8 cellular contexts compared by ENCODE assay signal in genomic region chr11:102110761-102111010, GRCh38. TPM values are rescaled to one million over a fixed set of nuclear protein-coding genes. Genes with fewer than 3 reads are reported as not detected.
DNase-seq lines count a peak whose midpoint lies in the region; ATAC-seq and TF ChIP-seq lines count a peak whose summit lies in the region.
"Had no signal": no experiment of that assay in that cellular context is flagged by ENCODE, and none has a peak within 500 bp of the region (broad histone marks: within the 10 kb centered on the region; RNA-seq: fewer than 3 reads in every experiment).

No MANE protein-coding gene starts in this region.

- H3K4me3 ChIP-seq in duodenal mucosa (ENCODE audit: low read depth in 1 of 2, low read length in 2 of 2) (peak overlapping the region; percentile 80 to 85), neural cell (ENCODE audit: low read length) (peak overlapping the region; percentile 80)

- no peak for TF ChIP-seq RAD21 in neural cell (conservative IDR thresholded peaks at IDR 0.05)

- no peaks in the 10 kb centered on the region for H4K20me1 ChIP-seq in neural cell (ENCODE audit: insufficient read depth)

- peaks cover 5 to 8% of the 10 kb centered on the region in 2 donors for H3K4me1 ChIP-seq in duodenal mucosa (ENCODE audit: control insufficient read depth in 1 of 2, insufficient read depth in 2 of 2, low read length in 2 of 2)

- no peak for TF ChIP-seq EP300 in neural cell (conservative IDR thresholded peaks at IDR 0.05; ENCODE audit: poor library complexity, severe bottlenecking)

- peak overlapping the region in 3 of 10 donors; percentile 54 to 92 (median 68) for H3K4me3 Mint-ChIP-seq in naive thymus-derived CD8-positive, alpha-beta T cell

- POLR2A ChIA-PET in naive thymus-derived CD8-positive, alpha-beta T cell (lab: Charles Lee), result no interaction called here

- H3K9me3 ChIP-seq in duodenal mucosa (ENCODE audit: control insufficient read depth in 1 of 2, low read length in 2 of 2) (no peaks in the 10 kb centered on the region), neural cell (ENCODE audit: low read length) (no peaks in the 10 kb centered on the region)

- peaks cover 0 to 3% (median 0%) of the 10 kb centered on the region in 3 donors for H3K36me3 Mint-ChIP-seq in naive thymus-derived CD8-positive, alpha-beta T cell

- H3K79me2 ChIP-seq in neural cell (replicated peaks; ENCODE audit: insufficient read depth, low read length), result peaks cover 22% of the 10 kb centered on the region

- ATAC-seq in GM19452 (IDR thresholded peaks at IDR 0.05; ENCODE audit: unreplicated experiment) (peak; percentile 8), HG03439 (IDR thresholded peaks at IDR 0.05; ENCODE audit: unreplicated experiment) (peak; percentile 11)
- no peak for ATAC-seq in naive thymus-derived CD8-positive, alpha-beta T cell

- no peak overlapping the region for H3K27ac Mint-ChIP-seq in naive thymus-derived CD8-positive, alpha-beta T cell

- no peaks in the 10 kb centered on the region for H3K27me3 ChIP-seq in duodenal mucosa (ENCODE audit: control insufficient read depth in 1 of 2, insufficient read depth in 2 of 2, low read length in 2 of 2)
- H3K27me3 ChIP-seq in neural cell (ENCODE audit: insufficient read depth, low read depth, low read length), result peaks cover 37% of the 10 kb centered on the region

- H3K36me3 ChIP-seq in duodenal mucosa (ENCODE audit: control insufficient read depth in 1 of 2, insufficient read depth in 2 of 2, low read length in 2 of 2) (no peaks in the 10 kb centered on the region), neural cell (ENCODE audit: insufficient read depth, low read length) (no peaks in the 10 kb centered on the region)

- peak overlapping the region; percentile 30 for H3K4me2 ChIP-seq in neural cell (ENCODE audit: low read length)

- H2AFZ ChIP-seq in neural cell (ENCODE audit: low read depth, low read length), result no peak overlapping the region

- no peaks in the 10 kb centered on the region for H3K9me2 ChIP-seq in neural cell (ENCODE audit: insufficient read depth, low read length)

- H3K4me1 Mint-ChIP-seq in naive thymus-derived CD8-positive, alpha-beta T cell, result peaks cover 9 to 21% (median 17%) of the 10 kb centered on the region in 4 donors

- TF ChIP-seq CTCF in neural cell (IDR thresholded peaks at IDR 0.05; ENCODE audit: poor library complexity, severe bottlenecking), result no peak

- peaks cover 0 to 2% (median 0%) of the 10 kb centered on the region in 9 donors for H3K9me3 Mint-ChIP-seq in naive thymus-derived CD8-positive, alpha-beta T cell

- H3K9ac ChIP-seq in duodenal mucosa (ENCODE audit: low read depth in 1 of 2, low read length in 2 of 2) (peak overlapping the region; percentile 58 to 90), neural cell (ENCODE audit: low read length) (peak overlapping the region; percentile 16)

- no peaks in the 10 kb centered on the region for H3F3A ChIP-seq in neural cell (ENCODE audit: insufficient read depth, low read length, poor library complexity, severe bottlenecking)

- DNase-seq in A172 (ENCODE audit: low spot score), result no peak
- DNase-seq in NCI-H2081 (lab: John Stamatoyannopoulos, UW), result no peak
- no peak for DNase-seq in naive thymus-derived CD8-positive, alpha-beta T cell

- H3K27ac ChIP-seq in duodenal mucosa (ENCODE audit: low read depth, low read length) (peak overlapping the region; percentile 93), neural cell (ENCODE audit: low read length) (no peak overlapping the region)

- H3K27me3 Mint-ChIP-seq in naive thymus-derived CD8-positive, alpha-beta T cell, result peaks cover 24 to 60% (median 46%) of the 10 kb centered on the region in 5 donors

TF ChIP-seq in neural cell, 6 proteins besides CTCF, POLR2A, EP300 and RAD21:
- no peak for TF ChIP-seq EZH2 (IDR thresholded peaks at IDR 0.05; ENCODE audit: borderline replicate concordance, insufficient read depth, low read length, poor library complexity, severe bottlenecking)
- TF ChIP-seq MXI1 (conservative IDR thresholded peaks at IDR 0.05; ENCODE audit: poor library complexity, severe bottlenecking), result no peak
- TF ChIP-seq, protein P1, sequence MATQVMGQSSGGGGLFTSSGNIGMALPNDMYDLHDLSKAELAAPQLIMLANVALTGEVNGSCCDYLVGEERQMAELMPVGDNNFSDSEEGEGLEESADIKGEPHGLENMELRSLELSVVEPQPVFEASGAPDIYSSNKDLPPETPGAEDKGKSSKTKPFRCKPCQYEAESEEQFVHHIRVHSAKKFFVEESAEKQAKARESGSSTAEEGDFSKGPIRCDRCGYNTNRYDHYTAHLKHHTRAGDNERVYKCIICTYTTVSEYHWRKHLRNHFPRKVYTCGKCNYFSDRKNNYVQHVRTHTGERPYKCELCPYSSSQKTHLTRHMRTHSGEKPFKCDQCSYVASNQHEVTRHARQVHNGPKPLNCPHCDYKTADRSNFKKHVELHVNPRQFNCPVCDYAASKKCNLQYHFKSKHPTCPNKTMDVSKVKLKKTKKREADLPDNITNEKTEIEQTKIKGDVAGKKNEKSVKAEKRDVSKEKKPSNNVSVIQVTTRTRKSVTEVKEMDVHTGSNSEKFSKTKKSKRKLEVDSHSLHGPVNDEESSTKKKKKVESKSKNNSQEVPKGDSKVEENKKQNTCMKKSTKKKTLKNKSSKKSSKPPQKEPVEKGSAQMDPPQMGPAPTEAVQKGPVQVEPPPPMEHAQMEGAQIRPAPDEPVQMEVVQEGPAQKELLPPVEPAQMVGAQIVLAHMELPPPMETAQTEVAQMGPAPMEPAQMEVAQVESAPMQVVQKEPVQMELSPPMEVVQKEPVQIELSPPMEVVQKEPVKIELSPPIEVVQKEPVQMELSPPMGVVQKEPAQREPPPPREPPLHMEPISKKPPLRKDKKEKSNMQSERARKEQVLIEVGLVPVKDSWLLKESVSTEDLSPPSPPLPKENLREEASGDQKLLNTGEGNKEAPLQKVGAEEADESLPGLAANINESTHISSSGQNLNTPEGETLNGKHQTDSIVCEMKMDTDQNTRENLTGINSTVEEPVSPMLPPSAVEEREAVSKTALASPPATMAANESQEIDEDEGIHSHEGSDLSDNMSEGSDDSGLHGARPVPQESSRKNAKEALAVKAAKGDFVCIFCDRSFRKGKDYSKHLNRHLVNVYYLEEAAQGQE (IDR thresholded peaks at IDR 0.05; ENCODE audit: borderline replicate concordance), result no peak
- TF ChIP-seq TAF1 (IDR thresholded peaks at IDR 0.05; ENCODE audit: low read depth), result no peak
- no peak for TF ChIP-seq POLR2AphosphoS5 (IDR thresholded peaks at IDR 0.05)
- no peak for TF ChIP-seq SMC3 (conservative IDR thresholded peaks at IDR 0.05; ENCODE audit: poor library complexity)

RNA-seq across cellular contexts. Expression of gene YAP1, which starts 0.4 kb away (rescaled TPM):
- polyA plus RNA-seq in neural cell, result 0.46 and 0.98 TPM in 2 replicates
- polyA minus RNA-seq in neural cell, result 2.7 and 3.2 TPM in 2 replicates
- total RNA-seq in A172 (2014; rRNA removed; shearing (Covaris generic)), result 33.2 and 44.5 TPM in 2 replicates
- total RNA-seq in naive thymus-derived CD8-positive, alpha-beta T cell, result not detected
- not detected for polyA plus RNA-seq in naive thymus-derived CD8-positive, alpha-beta T cell
- total RNA-seq: T-helper 2 cell treated with Interferon-gamma antibody and Interleukin-4, amounts not matched to agents 100 ng/mL and 5 ng/mL, for 36 hours had no signal

Comparison
In these comparisons a context has a peak if more than half of its experiments do, and no peak if none do; other contexts are left out.
1. ATAC-seq: peak in GM19452 (single experiment) and HG03439 (single experiment); none in naive thymus-derived CD8-positive, alpha-beta T cell (0 of 2).
2. RNA of gene YAP1, which starts 0.4 kb away (total RNA-seq): 33.2 to 44.5 TPM in A172; not detected in naive thymus-derived CD8-positive, alpha-beta T cell; every median in the first group is over 10 times any median in the second.